ENCODE assay signal across 10 cellular contexts in the genomic region with DNA sequence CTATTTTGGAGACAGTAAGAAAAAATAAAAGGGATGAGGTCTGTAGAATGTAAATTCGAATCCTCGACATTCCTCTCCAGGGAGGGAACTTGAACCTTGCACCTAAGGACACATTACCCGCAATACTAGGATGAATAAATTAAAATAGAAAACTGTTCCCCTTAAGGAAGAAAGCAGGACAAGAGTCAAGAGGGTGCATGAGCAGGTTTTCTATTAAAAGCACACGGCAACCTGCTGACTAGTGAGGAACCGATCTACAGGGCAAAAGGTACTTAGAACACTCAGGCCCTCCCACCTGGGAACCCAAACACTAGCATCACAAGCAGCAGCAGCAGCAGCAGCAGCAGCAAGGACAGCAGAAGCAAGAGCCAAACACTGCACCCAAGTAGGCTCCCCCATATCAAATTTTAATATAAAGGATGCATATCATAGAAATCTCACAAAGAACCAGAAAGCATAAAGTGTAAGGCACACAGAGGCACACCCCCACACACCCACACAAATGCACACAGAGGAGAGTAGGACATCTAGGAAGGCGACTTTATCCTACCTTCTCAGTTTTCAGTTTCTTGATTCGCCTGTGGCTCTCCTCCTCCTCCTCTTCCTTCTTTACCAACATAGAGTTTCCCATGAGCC. TPM values are rescaled to one million over a fixed set of nuclear protein-coding genes. Genes with fewer than 3 reads are reported as not detected.
DNase-seq lines count a peak whose midpoint lies in the region; ATAC-seq and TF ChIP-seq lines count a peak whose summit lies in the region.
"Had no signal": no experiment of that assay in that cellular context is flagged by ENCODE, and none has a peak within 500 bp of the region (broad histone marks: within the 10 kb centered on the region; RNA-seq: fewer than 3 reads in every experiment).

No MANE protein-coding gene starts in this region.

- peaks cover 0 to 6% of the 10 kb centered on the region in 2 donors for H3K4me1 ChIP-seq in naive thymus-derived CD4-positive, alpha-beta T cell (ENCODE audit: control insufficient read depth in 2 of 2, insufficient read depth in 2 of 2, low read length in 2 of 2)

- DNase-seq in NCI-H82 treated with DMSO at 0.1 percent for 48 hours (lab: John Stamatoyannopoulos, UW; ENCODE audit: unreplicated experiment) (peak; percentile 20), foreskin fibroblast (peak in 1 of 2 donors; percentile 36), renal cortical epithelial cell (ENCODE audit: low read depth) (peak; percentile 79)
- no peak for DNase-seq in naive thymus-derived CD4-positive, alpha-beta T cell

- POLR2A ChIA-PET in naive thymus-derived CD4-positive, alpha-beta T cell (lab: Charles Lee): no interaction called here

- no peak for TF ChIP-seq CTCF in foreskin fibroblast (IDR thresholded peaks at IDR 0.05; ENCODE audit: low read depth, low read length)

- CTCF ChIA-PET in naive thymus-derived CD4-positive, alpha-beta T cell (lab: Charles Lee): no interaction called here

- H3K9me3 Mint-ChIP-seq in naive thymus-derived CD4-positive, alpha-beta T cell: peaks cover 0 to 10% (median 0%) of the 10 kb centered on the region in 11 donors
- no peaks in the 10 kb centered on the region for H3K9me3 Mint-ChIP-seq in stimulated activated memory B cell treated with anti-CD40 and anti-IgM and Interleukin-4, amounts not matched to agents 10 μg/mL and 1 μg/mL and 100 μg/mL, for 72 hours

- H3K27ac ChIP-seq in naive thymus-derived CD4-positive, alpha-beta T cell (ENCODE audit: low read depth, low read length): no peak overlapping the region

- no peak overlapping the region for H3K27ac Mint-ChIP-seq in naive thymus-derived CD4-positive, alpha-beta T cell
- no peak overlapping the region for H3K27ac Mint-ChIP-seq in stimulated activated memory B cell treated with anti-CD40 and anti-IgM and Interleukin-4, amounts not matched to agents 10 μg/mL and 1 μg/mL and 100 μg/mL, for 72 hours
- H3K27ac Mint-ChIP-seq: HFFc6 had no signal

- ATAC-seq in GM18519 (IDR thresholded peaks at IDR 0.05; ENCODE audit: low FRiP score, unreplicated experiment) (peak; percentile 12), GM19452 (IDR thresholded peaks at IDR 0.05; ENCODE audit: unreplicated experiment) (no peak), GM18909 (IDR thresholded peaks at IDR 0.05; ENCODE audit: poor library complexity, unreplicated experiment) (no peak)
- no peak for ATAC-seq in naive thymus-derived CD4-positive, alpha-beta T cell
- ATAC-seq in stimulated activated memory B cell treated with anti-CD40 and anti-IgM and Interleukin-4, amounts not matched to agents 10 μg/mL and 1 μg/mL and 100 μg/mL, for 72 hours: no peak

- peaks cover 0 to 28% (median 27%) of the 10 kb centered on the region in 7 donors for H3K4me1 Mint-ChIP-seq in naive thymus-derived CD4-positive, alpha-beta T cell
- H3K4me1 Mint-ChIP-seq in stimulated activated memory B cell treated with anti-CD40 and anti-IgM and Interleukin-4, amounts not matched to agents 10 μg/mL and 1 μg/mL and 100 μg/mL, for 72 hours: peaks cover 42% of the 10 kb centered on the region

- peaks cover 0 to 15% of the 10 kb centered on the region in 2 donors for H3K27me3 ChIP-seq in naive thymus-derived CD4-positive, alpha-beta T cell (ENCODE audit: control insufficient read depth in 2 of 2, insufficient read depth in 2 of 2, low read length in 2 of 2)

- H3K36me3 ChIP-seq in naive thymus-derived CD4-positive, alpha-beta T cell (ENCODE audit: control insufficient read depth in 2 of 3, insufficient read depth in 3 of 3, low read length in 3 of 3): no peaks in the 10 kb centered on the region

- no peak overlapping the region for H3K4me3 Mint-ChIP-seq in naive thymus-derived CD4-positive, alpha-beta T cell
- no peak overlapping the region for H3K4me3 Mint-ChIP-seq in stimulated activated memory B cell treated with anti-CD40 and anti-IgM and Interleukin-4, amounts not matched to agents 10 μg/mL and 1 μg/mL and 100 μg/mL, for 72 hours
- H3K4me3 Mint-ChIP-seq: HFFc6 had no signal

- peak overlapping the region; percentile 60 to 86 for H3K4me3 ChIP-seq in foreskin fibroblast (ENCODE audit: low read depth in 1 of 2, low read length in 2 of 2)
- no peak overlapping the region for H3K4me3 ChIP-seq in naive thymus-derived CD4-positive, alpha-beta T cell (ENCODE audit: low read length)

- no peaks in the 10 kb centered on the region for H3K36me3 Mint-ChIP-seq in naive thymus-derived CD4-positive, alpha-beta T cell
- H3K36me3 Mint-ChIP-seq in stimulated activated memory B cell treated with anti-CD40 and anti-IgM and Interleukin-4, amounts not matched to agents 10 μg/mL and 1 μg/mL and 100 μg/mL, for 72 hours: no peaks in the 10 kb centered on the region

- intact Hi-C loops in naive thymus-derived CD4-positive, alpha-beta T cell (cut with micrococcal nuclease): loop anchor here in 1 of 2 donors (10.0 kb wide), 1 partner anchor 99 kb away; no protein-coding TSS in a partner anchor

- H3K27me3 Mint-ChIP-seq in naive thymus-derived CD4-positive, alpha-beta T cell: peaks cover 4 to 41% (median 9%) of the 10 kb centered on the region in 5 donors
- no peaks in the 10 kb centered on the region for H3K27me3 Mint-ChIP-seq in stimulated activated memory B cell treated with anti-CD40 and anti-IgM and Interleukin-4, amounts not matched to agents 10 μg/mL and 1 μg/mL and 100 μg/mL, for 72 hours

- H3K9me3 ChIP-seq in naive thymus-derived CD4-positive, alpha-beta T cell (ENCODE audit: control insufficient read depth in 2 of 3, low read length in 3 of 3): no peaks in the 10 kb centered on the region

RNA-seq across cellular contexts. Expression of gene ZNF608, which starts 2.8 kb away (rescaled TPM):
- total RNA-seq in renal cortical epithelial cell: 59.6 and 116 TPM in 2 replicates
- total RNA-seq in naive thymus-derived CD4-positive, alpha-beta T cell: 1 to 10 TPM in 1 of 5 experiments, under 1 TPM in 1, not detected in 3; 0.90 to 1.5 TPM
- not detected for polyA plus RNA-seq in naive thymus-derived CD4-positive, alpha-beta T cell
- total RNA-seq: activated CD8-positive, alpha-beta memory T cell treated with anti-CD3 and anti-CD28 coated beads for 36 hours had no signal

Comparison
In these comparisons a context has a peak if more than half of its experiments do, and no peak if none do; other contexts are left out.
1. DNase-seq: peak in NCI-H82 treated with DMSO at 0.1 percent for 48 hours (single experiment) and renal cortical epithelial cell (single experiment); none in naive thymus-derived CD4-positive, alpha-beta T cell (0 of 9).
2. RNA of gene ZNF608, which starts 2.8 kb away (total RNA-seq): 59.6 to 116 TPM in renal cortical epithelial cell; 0.90 to 1.5 TPM in naive thymus-derived CD4-positive, alpha-beta T cell; every median in the first group is over 10 times any median in the second.